Comparison of ENCODE assay signal across 8 cellular contexts in genomic region chr1:155562581-155563376, GRCh38. TPM values are rescaled to one million over a fixed set of nuclear protein-coding genes. Genes with fewer than 3 reads are reported as not detected.
DNase-seq lines count a peak whose midpoint lies in the region; ATAC-seq lines count a peak whose summit lies in the region.

TSS of gene ASH1L (minus strand) at chr1:155562803. CDS start at chr1:155521519, 41,284 bp downstream.

- H3K4me1 ChIP-seq in CD4-positive, alpha-beta memory T cell (ENCODE audit: insufficient read depth, low read length), result peaks cover 56% of the 10 kb centered on the region

- DNase-seq in CD4-positive, alpha-beta memory T cell, result peak; percentile 90 to 93 (median 92)
- DNase-seq in HT-29 (ENCODE audit: low spot score) (peak; percentile 94), lung microvascular endothelial cell (ENCODE audit: low read depth in 2 of 2) (peak; percentile 95 to 97)
- peak; percentile 95 for DNase-seq in NK-92 treated with Interleukin-12 subunit alpha and Interleukin-12 subunit beta, amount 100 ng/mL, for 24 hours (lab: John Stamatoyannopoulos, UW)
- peak; percentile 98 for DNase-seq in activated CD8-positive, alpha-beta memory T cell treated with anti-CD3 and anti-CD28 coated beads for 24 hours
- peak; percentile 88 for DNase-seq in effector CD4-positive, alpha-beta T cell
- DNase-seq in stimulated activated CD4-positive, alpha-beta T cell treated with anti-CD3 and anti-CD28 coated beads, TNF-alpha, amount 100 ng/mL, for 4 hours (ENCODE audit: low read depth in 3 of 3), result peak; percentile 90 to 92 (median 90)

- H3K4me3 ChIP-seq in CD4-positive, alpha-beta memory T cell (ENCODE audit: low read length in 2 of 2), result peak within 1 kb of the TSS; percentile 47 to 99

- peak; percentile 31 for ATAC-seq in GM19468 (IDR thresholded peaks at IDR 0.05; ENCODE audit: extremely low read depth, unreplicated experiment)

- H3K27me3 Mint-ChIP-seq in CD4-positive, alpha-beta memory T cell, result no peaks in the 10 kb centered on the region

- H3K4me3 Mint-ChIP-seq in CD4-positive, alpha-beta memory T cell, result peak within 1 kb of the TSS; percentile 97 to 100 (median 99)

- intact Hi-C loops in CD4-positive, alpha-beta memory T cell (cut with micrococcal nuclease), result loop anchor here (1.0 to 10.0 kb wide), 5 partner anchors 26 to 288 kb away; partner anchors contain the start of genes CLK2, DAP3, HCN3 and YY1AP1

- POLR2A ChIA-PET in CD4-positive, alpha-beta memory T cell (lab: Charles Lee; ENCODE audit: partially characterized antibody), result interaction anchor here (0.6 to 2.3 kb wide), 20 partner anchors 9 to 321 kb away, joined by 3 to 11 read pairs (median 4); partner anchors contain the start of genes CLK2, ENTREP3, FDPS and SCAMP3

- peaks cover 28 to 66% (median 44%) of the 10 kb centered on the region in 4 donors for H3K4me1 Mint-ChIP-seq in CD4-positive, alpha-beta memory T cell

- H3K36me3 ChIP-seq in CD4-positive, alpha-beta memory T cell (ENCODE audit: insufficient read depth, low read length), result no peaks in the 10 kb centered on the region

- H3K27me3 ChIP-seq in CD4-positive, alpha-beta memory T cell (ENCODE audit: insufficient read depth, low read length), result no peaks in the 10 kb centered on the region

- H3K9me3 ChIP-seq in CD4-positive, alpha-beta memory T cell (ENCODE audit: control insufficient read depth in 1 of 2, low read length in 2 of 2), result no peaks in the 10 kb centered on the region

- H3K27ac Mint-ChIP-seq in CD4-positive, alpha-beta memory T cell, result peak within 1 kb of the TSS; percentile 97 to 99 (median 98)

- H3K36me3 Mint-ChIP-seq in CD4-positive, alpha-beta memory T cell, result peaks cover 0 to 41% of the 10 kb centered on the region in 2 donors

- CTCF ChIA-PET in CD4-positive, alpha-beta memory T cell (lab: Charles Lee; ENCODE audit: partially characterized antibody), result interaction anchor here (1.3 kb wide), 1 partner anchor 311 kb away, joined by 5 read pairs; no protein-coding TSS in a partner anchor

- H3K27ac ChIP-seq in CD4-positive, alpha-beta memory T cell (ENCODE audit: low read depth, low read length), result peak within 1 kb of the TSS; percentile 96

- peaks cover 0 to 2% (median 0%) of the 10 kb centered on the region in 8 donors for H3K9me3 Mint-ChIP-seq in CD4-positive, alpha-beta memory T cell

RNA-seq across cellular contexts. Expression of gene ASH1L, which starts in this region (rescaled TPM):
- total RNA-seq in CD4-positive, alpha-beta memory T cell, result 100 to 1,000 TPM; 105 to 107 TPM
- 10 to 100 TPM in 1 of 2 donors, 1 to 10 TPM in 1; 7.6 to 35.6 TPM for polyA plus RNA-seq in CD4-positive, alpha-beta memory T cell
- 12.1 and 18.9 TPM in 2 replicates for total RNA-seq in HT-29 (2014; rRNA removed; shearing (Covaris generic))
- total RNA-seq in lung microvascular endothelial cell, result 12.0 and 17.9 TPM in 2 replicates

Comparison
In these comparisons a context has a peak if more than half of its experiments do, and no peak if none do; other contexts are left out.
1. Peak in every context shown above with its lines: DNase-seq, ATAC-seq, H3K4me3 ChIP-seq and H3K27ac ChIP-seq.